In the genomic region with DNA sequence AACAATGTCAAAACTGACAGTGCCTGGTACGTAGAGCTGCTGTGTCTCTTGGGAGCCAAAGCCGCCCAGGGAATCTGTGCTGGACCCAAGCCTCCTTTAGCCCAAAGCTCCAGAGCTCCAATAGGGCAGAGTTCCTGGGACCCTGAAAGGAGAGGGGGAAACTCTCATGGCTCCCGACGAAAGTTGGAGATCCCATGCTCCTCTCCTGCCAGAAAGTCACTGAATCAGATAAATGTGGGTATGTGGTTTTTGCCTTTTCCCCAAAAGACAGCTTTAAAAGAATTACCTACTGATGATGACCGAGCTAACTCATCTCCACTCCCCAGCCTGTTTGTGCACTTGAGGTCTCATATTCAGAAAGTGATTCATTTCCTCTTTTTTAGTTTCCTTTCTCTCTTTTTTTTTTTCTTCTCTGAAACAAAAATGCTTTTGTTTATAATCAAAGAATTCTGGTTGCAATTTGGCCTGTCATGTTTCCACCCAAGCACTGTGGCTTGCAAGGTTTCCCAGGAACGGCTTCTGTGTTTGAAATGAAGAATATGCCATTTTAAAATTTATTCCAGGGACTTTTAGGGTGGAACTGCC, we compare ENCODE assay signal across 8 cellular contexts. TPM values are rescaled to one million over a fixed set of nuclear protein-coding genes. Genes with fewer than 3 reads are reported as not detected.
DNase-seq lines count a peak whose midpoint lies in the region; ATAC-seq and TF ChIP-seq lines count a peak whose summit lies in the region.

No MANE protein-coding gene starts in this region.

- H3K36me3 Mint-ChIP-seq in activated naive CD4-positive, alpha-beta T cell treated with anti-CD3 and anti-CD28 coated beads, Interleukin-2, amount 50 U/mL, for 72 hours: no peaks in the 10 kb centered on the region
- H3K36me3 Mint-ChIP-seq in Caco-2 (ENCODE audit: insufficient read depth, unreplicated experiment): no peaks in the 10 kb centered on the region

- peak overlapping the region; percentile 70 for H3K27ac ChIP-seq in GM23248

- TF ChIP-seq CTCF in GM13977 (IDR thresholded peaks at IDR 0.05; ENCODE audit: extremely low read depth, insufficient read depth, missing control alignments) (no peak), retinal pigment epithelial cell (conservative IDR thresholded peaks at IDR 0.05; ENCODE audit: low read depth, low read length) (no peak), Caco-2 (IDR thresholded peaks at IDR 0.05; ENCODE audit: insufficient read depth in 1 of 2, low read depth in 1 of 2, low read length in 1 of 2, severe bottlenecking in 1 of 2, unreplicated experiment in 1 of 2) (no peak)

- H3K4me1 ChIP-seq in GM23248 (ENCODE audit: insufficient read depth) (peaks cover 27% of the 10 kb centered on the region), Caco-2 (no peaks in the 10 kb centered on the region)

- POLR2A ChIA-PET in Caco-2 (lab: Charles Lee): no interaction called here

- peaks cover 28% of the 10 kb centered on the region for H3F3A ChIP-seq in GM23248 (ENCODE audit: insufficient read depth)

- DNase-seq in GM13977 (ENCODE audit: low spot score): peak; percentile 59
- peak; percentile 87 for DNase-seq in GM23248
- DNase-seq in M059J (ENCODE audit: low read depth): peak; percentile 95
- peak in 1 of 2 donors; percentile 58 for DNase-seq in activated naive CD4-positive, alpha-beta T cell treated with anti-CD3 and anti-CD28 coated beads, Interleukin-2, amount 50 U/mL, for 72 hours (ENCODE audit: low spot score in 2 of 2)
- DNase-seq in retinal pigment epithelial cell (ENCODE audit: low read depth): no peak
- DNase-seq in Caco-2: no peak
- no peak for DNase-seq in globus pallidus (ENCODE audit: low spot score)
- no peak for DNase-seq in NCI-H2196 treated with DMSO at 0.1 percent for 48 hours (lab: John Stamatoyannopoulos, UW; ENCODE audit: unreplicated experiment)

- peak overlapping the region; percentile 45 for H3K9ac ChIP-seq in GM23248

- no peaks in the 10 kb centered on the region for H3K27me3 Mint-ChIP-seq in Caco-2 (ENCODE audit: insufficient read depth, unreplicated experiment)

- peaks cover 7% of the 10 kb centered on the region for H3K4me1 Mint-ChIP-seq in Caco-2 (ENCODE audit: low read depth, unreplicated experiment)

- CTCF ChIA-PET in Caco-2 (lab: Charles Lee): no interaction called here

- ATAC-seq in activated naive CD4-positive, alpha-beta T cell treated with anti-CD3 and anti-CD28 coated beads, Interleukin-2, amount 50 U/mL, for 72 hours: peak; percentile 83 to 87

- H3K9me3 ChIP-seq in GM23248 (ENCODE audit: low read depth): no peaks in the 10 kb centered on the region
- no peaks in the 10 kb centered on the region for H3K9me3 ChIP-seq in Caco-2

- H3K4me3 ChIP-seq in GM23248 (peak overlapping the region; percentile 54), retinal pigment epithelial cell (ENCODE audit: low read length) (peak overlapping the region; percentile 19), Caco-2 (ENCODE audit: low read depth, low read length) (no peak overlapping the region)

- H3K9me3 Mint-ChIP-seq in activated naive CD4-positive, alpha-beta T cell treated with anti-CD3 and anti-CD28 coated beads, Interleukin-2, amount 50 U/mL, for 72 hours: no peaks in the 10 kb centered on the region
- no peaks in the 10 kb centered on the region for H3K9me3 Mint-ChIP-seq in Caco-2 (ENCODE audit: unreplicated experiment)

- H3K9me2 ChIP-seq in GM23248 (ENCODE audit: insufficient read depth): no peaks in the 10 kb centered on the region

- no peaks in the 10 kb centered on the region for H4K20me1 ChIP-seq in GM23248 (ENCODE audit: insufficient read depth)

- H3K79me2 ChIP-seq in GM23248 (ENCODE audit: insufficient read depth): no peaks in the 10 kb centered on the region

- 0 to 5% methylated on average over 6 of the region's 6 CpGs for WGBS in GM23248 (ENCODE audit: low coverage in 1 of 2, low lambda C conversion rate in 2 of 2, missing lambda C conversion rate in 2 of 2), 2 experiments

- H3K36me3 ChIP-seq in GM23248 (ENCODE audit: low read depth) (no peaks in the 10 kb centered on the region), Caco-2 (ENCODE audit: control insufficient read depth, insufficient read depth, low read length) (no peaks in the 10 kb centered on the region)

- intact Hi-C loops in Caco-2 (cut with micrococcal nuclease; ENCODE audit: unreplicated experiment): no loop called here

- no TSS peak for BruUV-seq in Caco-2 (replicated peaks; lab: Mats Ljungman, UMichigan)

- H3K4me2 ChIP-seq in GM23248 (ENCODE audit: unreplicated experiment): peak overlapping the region; percentile 75

- H3K4me3 Mint-ChIP-seq in Caco-2 (ENCODE audit: unreplicated experiment): no peak overlapping the region

- H2AFZ ChIP-seq in GM23248: peak overlapping the region; percentile 67

- peak overlapping the region; percentile 10 to 68 for H3K27ac Mint-ChIP-seq in activated naive CD4-positive, alpha-beta T cell treated with anti-CD3 and anti-CD28 coated beads, Interleukin-2, amount 50 U/mL, for 72 hours
- no peak overlapping the region for H3K27ac Mint-ChIP-seq in Caco-2 (ENCODE audit: unreplicated experiment)

- no peaks in the 10 kb centered on the region for H3K27me3 ChIP-seq in GM23248 (replicated peaks; ENCODE audit: insufficient read depth)
- H3K27me3 ChIP-seq in Caco-2 (replicated peaks; ENCODE audit: control insufficient read depth, insufficient read depth, low read length): no peaks in the 10 kb centered on the region

- in situ Hi-C loops in GM13977 (cut with MboI; ENCODE audit: low pct_unique_long_range_greater_than_20kb, low sequenced_read_pairs, unreplicated experiment): no loop called here
- in situ Hi-C loops in GM23248 (cut with MboI): no loop called here

RNA-seq across cellular contexts. Expression of a gene that starts 14.1 kb away (rescaled TPM):
- total RNA-seq in GM23248 (2014; rRNA removed; shearing (Covaris generic)): 5.2 and 5.3 TPM in 2 replicates
- polyA plus RNA-seq in GM23248 (2016; fragmentation: Nextera tagmentation; extraction: Ambion mirVana): 7.5 and 9.3 TPM in 2 replicates
- 37.9 and 87.1 TPM in 2 replicates for total RNA-seq in M059J (2014; rRNA removed; shearing (Covaris generic))
- total RNA-seq in activated naive CD4-positive, alpha-beta T cell treated with anti-CD3 and anti-CD28 coated beads, Interleukin-2, amount 50 U/mL, for 72 hours: 100 to 1,000 TPM in 1 of 2 donors, 10 to 100 TPM in 1; 52.6 to 105 TPM
- 2.3 and 2.4 TPM in 2 replicates for total RNA-seq in Caco-2 (2022)

Comparison
In these comparisons a context has a peak if more than half of its experiments do, and no peak if none do; other contexts are left out.
1. DNase-seq: peak in GM13977 (single experiment), GM23248 (single experiment) and M059J (single experiment); none in retinal pigment epithelial cell (single experiment), Caco-2 (0 of 2), globus pallidus (single experiment) and NCI-H2196 treated with DMSO at 0.1 percent for 48 hours (single experiment).